Comparison of ENCODE assay signal across 27 cellular contexts in the genomic region with DNA sequence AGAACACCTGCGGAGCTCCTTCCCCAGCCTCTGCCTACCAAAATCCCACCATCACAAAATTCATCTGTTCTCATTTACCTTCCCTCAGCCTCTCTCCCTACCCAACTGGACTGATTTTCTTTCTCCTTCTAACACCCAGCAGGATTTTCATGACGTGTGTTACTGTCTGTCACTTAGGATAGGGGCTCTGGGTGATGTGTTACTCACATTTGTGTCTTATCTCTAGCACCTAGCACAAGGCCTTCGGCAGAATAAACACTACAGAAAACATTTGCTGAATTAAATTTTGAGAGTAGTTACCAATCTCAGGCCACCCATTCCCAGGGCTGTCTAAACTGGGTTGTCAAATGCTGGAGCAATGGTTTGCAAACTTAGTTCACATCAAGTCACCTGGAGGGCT.
"Had no signal": no experiment of that assay in that cellular context is flagged by ENCODE, and none has a peak within 500 bp of the region (broad histone marks: within the 10 kb centered on the region; RNA-seq: fewer than 3 reads in every experiment).

No MANE protein-coding gene starts in this region.

- H3K4me3 ChIP-seq: stomach, suprapubic skin, testis, thoracic aorta, thyroid gland, tibial artery, tibial nerve, transverse colon, upper lobe of left lung, upper lobe of right lung, uterus, vagina had no signal

- DNase-seq: stimulated activated CD4-positive, alpha-beta T cell treated with anti-CD3 and anti-CD28 coated beads, Interleukin-2, amount 100 ng/mL, for 48 hours; stimulated activated CD4-positive, alpha-beta T cell treated with anti-CD3 and anti-CD28 coated beads, Interleukin-4, amount 100 ng/mL, for 1 hour; stimulated activated CD4-positive, alpha-beta T cell treated with anti-CD3 and anti-CD28 coated beads, Interleukin-4, amount 100 ng/mL, for 24 hours; stimulated activated CD4-positive, alpha-beta T cell treated with anti-CD3 and anti-CD28 coated beads, Interleukin-4, amount 100 ng/mL, for 4 hours; stimulated activated CD8-positive, alpha-beta memory T cell treated with anti-CD3 and anti-CD28 coated beads, Interleukin-4, amount 100 ng/mL, for 48 hours; stimulated activated naive B cell treated with anti-CD40 and anti-IgM and Interleukin-4, amounts not matched to agents 10 μg/mL and 1 μg/mL and 100 μg/mL, for 72 hours; stimulated activated naive CD4-positive, alpha-beta T cell; stimulated activated naive CD4-positive, alpha-beta T cell treated with Interleukin-2 at 50 U/mL for 16 hours; stimulated activated naive CD8-positive, alpha-beta T cell treated with anti-CD3 and anti-CD28 coated beads, Interleukin-15, amount 100 ng/mL, for 72 hours; stimulated activated naive CD8-positive, alpha-beta T cell treated with anti-CD3 and anti-CD28 coated beads, Interleukin-15, Interleukin-2, amounts not matched to agents 100 U/mL and 50 U/mL, for 24 hours; stomach; substantia nigra; testis; thyroid gland; tibial artery; transverse colon; upper lobe of left lung; upper lobe of right lung; uterus had no signal

- H3K4me1 Mint-ChIP-seq: stimulated activated effector memory CD8-positive, alpha-beta T cell treated with anti-CD3 and anti-CD28 coated beads, Interleukin-12 subunit alpha, Interleukin-12 subunit beta, amount 100 ng/mL, for 72 hours; stimulated activated memory B cell treated with anti-CD40 and anti-IgM and Interleukin-4, amounts not matched to agents 10 μg/mL and 1 μg/mL and 100 μg/mL, for 72 hours; stimulated activated naive B cell treated with anti-CD40 and anti-IgM and Interleukin-4, amounts not matched to agents 10 μg/mL and 1 μg/mL and 100 μg/mL, for 72 hours; stimulated activated naive CD8-positive, alpha-beta T cell treated with anti-CD3 and anti-CD28 coated beads, Interleukin-15, amount 100 ng/mL, for 72 hours had no signal

- H3K4me1 ChIP-seq: stomach, suprapubic skin, tibial artery, tibial nerve, transverse colon, upper lobe of left lung, upper lobe of right lung, uterus, vagina had no signal

- H3K4me3 Mint-ChIP-seq: stimulated activated effector memory CD8-positive, alpha-beta T cell treated with anti-CD3 and anti-CD28 coated beads, Interleukin-12 subunit alpha, Interleukin-12 subunit beta, amount 100 ng/mL, for 72 hours; stimulated activated memory B cell treated with anti-CD40 and anti-IgM and Interleukin-4, amounts not matched to agents 10 μg/mL and 1 μg/mL and 100 μg/mL, for 72 hours; stimulated activated naive B cell treated with anti-CD40 and anti-IgM and Interleukin-4, amounts not matched to agents 10 μg/mL and 1 μg/mL and 100 μg/mL, for 72 hours; stimulated activated naive CD8-positive, alpha-beta T cell treated with anti-CD3 and anti-CD28 coated beads, Interleukin-15, amount 100 ng/mL, for 72 hours; stimulated activated naive CD8-positive, alpha-beta T cell treated with anti-CD3 and anti-CD28 coated beads, Interleukin-15, Interleukin-2, amounts not matched to agents 100 ng/mL and 50 ng/mL, for 24 hours; type B pancreatic cell had no signal

- H3K27ac ChIP-seq: stomach, suprapubic skin, testis, thoracic aorta, thyroid gland, tibial artery, tibial nerve, transverse colon, upper lobe of left lung, upper lobe of right lung, uterus, vagina had no signal

- H3K27me3 Mint-ChIP-seq: stimulated activated naive CD8-positive, alpha-beta T cell treated with anti-CD3 and anti-CD28 coated beads, Interleukin-15, Interleukin-2, amounts not matched to agents 100 ng/mL and 50 ng/mL, for 24 hours had no signal

- H3K36me3 ChIP-seq: stomach, suprapubic skin, thoracic aorta, thyroid gland, tibial artery, tibial nerve, transverse colon, upper lobe of left lung, upper lobe of right lung, uterus, vagina had no signal

- H3K27ac Mint-ChIP-seq: stimulated activated effector memory CD8-positive, alpha-beta T cell treated with anti-CD3 and anti-CD28 coated beads, Interleukin-12 subunit alpha, Interleukin-12 subunit beta, amount 100 ng/mL, for 72 hours; stimulated activated memory B cell treated with anti-CD40 and anti-IgM and Interleukin-4, amounts not matched to agents 10 μg/mL and 1 μg/mL and 100 μg/mL, for 72 hours; stimulated activated naive B cell treated with anti-CD40 and anti-IgM and Interleukin-4, amounts not matched to agents 10 μg/mL and 1 μg/mL and 100 μg/mL, for 72 hours; stimulated activated naive CD8-positive, alpha-beta T cell treated with anti-CD3 and anti-CD28 coated beads, Interleukin-15, amount 100 ng/mL, for 72 hours; stimulated activated naive CD8-positive, alpha-beta T cell treated with anti-CD3 and anti-CD28 coated beads, Interleukin-15, Interleukin-2, amounts not matched to agents 100 ng/mL and 50 ng/mL, for 24 hours; type B pancreatic cell had no signal

- H3K9me3 ChIP-seq: stomach, suprapubic skin, testis, thoracic aorta, thyroid gland, tibial artery, tibial nerve, transverse colon, upper lobe of left lung, upper lobe of right lung, uterus, vagina had no signal

- H3K9me3 Mint-ChIP-seq: stimulated activated naive B cell treated with anti-CD40 and anti-IgM and Interleukin-4, amounts not matched to agents 10 μg/mL and 1 μg/mL and 100 μg/mL, for 72 hours; stimulated activated naive CD8-positive, alpha-beta T cell treated with anti-CD3 and anti-CD28 coated beads, Interleukin-15, amount 100 ng/mL, for 72 hours; stimulated activated naive CD8-positive, alpha-beta T cell treated with anti-CD3 and anti-CD28 coated beads, Interleukin-15, Interleukin-2, amounts not matched to agents 100 ng/mL and 50 ng/mL, for 24 hours; type B pancreatic cell had no signal

- H3K27me3 ChIP-seq: testis, thyroid gland, transverse colon, upper lobe of left lung, uterus, vagina had no signal

- H3K36me3 Mint-ChIP-seq: stimulated activated effector memory CD8-positive, alpha-beta T cell treated with anti-CD3 and anti-CD28 coated beads, Interleukin-12 subunit alpha, Interleukin-12 subunit beta, amount 100 ng/mL, for 72 hours; stimulated activated memory B cell treated with anti-CD40 and anti-IgM and Interleukin-4, amounts not matched to agents 10 μg/mL and 1 μg/mL and 100 μg/mL, for 72 hours; stimulated activated naive B cell treated with anti-CD40 and anti-IgM and Interleukin-4, amounts not matched to agents 10 μg/mL and 1 μg/mL and 100 μg/mL, for 72 hours; type B pancreatic cell had no signal
